ENCODE assay signal across 36 cellular contexts in genomic region chr1:169305948-169306347, GRCh38.
"Had no signal": no experiment of that assay in that cellular context is flagged by ENCODE, and none has a peak within 500 bp of the region (broad histone marks: within the 10 kb centered on the region; RNA-seq: fewer than 3 reads in every experiment).

No MANE protein-coding gene starts in this region.

- ATAC-seq: activated CD8-positive, alpha-beta memory T cell treated with anti-CD3 and anti-CD28 coated beads, Interleukin-2, amount 10 ng/mL, durations not matched to agents 7 days and 5 days; activated T-helper 17 cell treated with anti-CD3 and anti-CD28 coated beads, Interleukin-2, amount 50 U/mL, for 72 hours; Panc1 had no signal

- H3K4me3 ChIP-seq: MG63, SJCRH30, SK-N-MC had no signal

- H3K27ac Mint-ChIP-seq: activated CD4-positive, alpha-beta memory T cell treated with anti-CD3 and anti-CD28 coated beads, Interleukin-2, amount 10 ng/mL, durations not matched to agents 7 days and 5 days; activated CD8-positive, alpha-beta memory T cell treated with anti-CD3 and anti-CD28 coated beads, Interleukin-2, amount 10 ng/mL, durations not matched to agents 7 days and 5 days; activated naive CD8-positive, alpha-beta T cell treated with anti-CD3 and anti-CD28 coated beads for 36 hours; activated T-helper 17 cell treated with anti-CD3 and anti-CD28 coated beads, Interleukin-2, amount 50 U/mL, for 72 hours had no signal

- H3K9me3 Mint-ChIP-seq: activated CD4-positive, alpha-beta memory T cell treated with anti-CD3 and anti-CD28 coated beads, Interleukin-2, amount 10 ng/mL, durations not matched to agents 7 days and 5 days; activated naive CD8-positive, alpha-beta T cell treated with anti-CD3 and anti-CD28 coated beads for 36 hours; activated T-helper 17 cell treated with anti-CD3 and anti-CD28 coated beads, Interleukin-2, amount 50 U/mL, for 72 hours had no signal

- H3K36me3 ChIP-seq: brain microvascular endothelial cell, MG63, SJCRH30, WERI-Rb-1 had no signal

- DNase-seq: activated CD4-positive, alpha-beta memory T cell treated with anti-CD3 and anti-CD28 coated beads, Interleukin-2, amount 10 ng/mL, durations not matched to agents 7 days and 5 days; activated CD4-positive, alpha-beta T cell treated with anti-CD3 and anti-CD28 coated beads for 1 hour; activated CD4-positive, alpha-beta T cell treated with anti-CD3 and anti-CD28 coated beads for 48 hours; activated CD4-positive, CD25-positive, alpha-beta regulatory T cell; activated CD8-positive, alpha-beta memory T cell treated with anti-CD3 and anti-CD28 coated beads for 24 hours; activated CD8-positive, alpha-beta memory T cell treated with anti-CD3 and anti-CD28 coated beads, Interleukin-2, amount 10 ng/mL, durations not matched to agents 7 days and 5 days; activated CD8-positive, alpha-beta memory T cell treated with anti-CD3 and anti-CD28 coated beads, Interleukin-2, amount 50 U/mL, for 48 hours; activated effector memory CD4-positive, alpha-beta T cell treated with anti-CD3 and anti-CD28 coated beads, Interleukin-2, amount 50 U/mL, for 16 hours; activated naive CD4-positive, alpha-beta T cell; activated naive CD4-positive, alpha-beta T cell treated with anti-CD3 and anti-CD28 coated beads, Interleukin-2, amount 50 U/mL, for 16 hours; activated naive CD8-positive, alpha-beta T cell treated with anti-CD3 and anti-CD28 coated beads for 36 hours; activated T-cell treated with anti-CD3 and anti-CD28 coated beads, Interleukin-2, amount 50 U/mL, for 48 hours; amniotic stem cell; aorta; brain microvascular endothelial cell; central memory CD4-positive, alpha-beta T cell; Karpas-422; MG63; NCI-H1092 treated with DMSO at 0.1 percent for 48 hours; NCI-H1417; NCI-H146; NCI-H187; NCI-H2029 treated with DMSO at 0.1 percent for 48 hours; NCI-H2107; NCI-H226; NCI-H446 treated with DMSO at 0.1 percent for 48 hours; NCI-H524; NCI-H69; NCI-H82; SHP77; SJCRH30; T1000; WERI-Rb-1 had no signal

- H3K4me3 Mint-ChIP-seq: activated CD4-positive, alpha-beta memory T cell treated with anti-CD3 and anti-CD28 coated beads, Interleukin-2, amount 10 ng/mL, durations not matched to agents 7 days and 5 days; activated CD8-positive, alpha-beta memory T cell treated with anti-CD3 and anti-CD28 coated beads, Interleukin-2, amount 10 ng/mL, durations not matched to agents 7 days and 5 days; activated naive CD8-positive, alpha-beta T cell treated with anti-CD3 and anti-CD28 coated beads for 36 hours; activated T-helper 17 cell treated with anti-CD3 and anti-CD28 coated beads, Interleukin-2, amount 50 U/mL, for 72 hours had no signal

- H3K27me3 Mint-ChIP-seq: activated CD4-positive, alpha-beta memory T cell treated with anti-CD3 and anti-CD28 coated beads, Interleukin-2, amount 10 ng/mL, durations not matched to agents 7 days and 5 days; activated CD8-positive, alpha-beta memory T cell treated with anti-CD3 and anti-CD28 coated beads, Interleukin-2, amount 10 ng/mL, durations not matched to agents 7 days and 5 days; activated naive CD8-positive, alpha-beta T cell treated with anti-CD3 and anti-CD28 coated beads for 36 hours; activated T-helper 17 cell treated with anti-CD3 and anti-CD28 coated beads, Interleukin-2, amount 50 U/mL, for 72 hours had no signal

- H3K27ac ChIP-seq: brain microvascular endothelial cell, SK-N-MC, WERI-Rb-1 had no signal

- H3K27me3 ChIP-seq: brain microvascular endothelial cell, MG63, SJCRH30 had no signal

- H3K9me3 ChIP-seq: MG63 had no signal
